8 cellular contexts compared by ENCODE assay signal in the genomic region with DNA sequence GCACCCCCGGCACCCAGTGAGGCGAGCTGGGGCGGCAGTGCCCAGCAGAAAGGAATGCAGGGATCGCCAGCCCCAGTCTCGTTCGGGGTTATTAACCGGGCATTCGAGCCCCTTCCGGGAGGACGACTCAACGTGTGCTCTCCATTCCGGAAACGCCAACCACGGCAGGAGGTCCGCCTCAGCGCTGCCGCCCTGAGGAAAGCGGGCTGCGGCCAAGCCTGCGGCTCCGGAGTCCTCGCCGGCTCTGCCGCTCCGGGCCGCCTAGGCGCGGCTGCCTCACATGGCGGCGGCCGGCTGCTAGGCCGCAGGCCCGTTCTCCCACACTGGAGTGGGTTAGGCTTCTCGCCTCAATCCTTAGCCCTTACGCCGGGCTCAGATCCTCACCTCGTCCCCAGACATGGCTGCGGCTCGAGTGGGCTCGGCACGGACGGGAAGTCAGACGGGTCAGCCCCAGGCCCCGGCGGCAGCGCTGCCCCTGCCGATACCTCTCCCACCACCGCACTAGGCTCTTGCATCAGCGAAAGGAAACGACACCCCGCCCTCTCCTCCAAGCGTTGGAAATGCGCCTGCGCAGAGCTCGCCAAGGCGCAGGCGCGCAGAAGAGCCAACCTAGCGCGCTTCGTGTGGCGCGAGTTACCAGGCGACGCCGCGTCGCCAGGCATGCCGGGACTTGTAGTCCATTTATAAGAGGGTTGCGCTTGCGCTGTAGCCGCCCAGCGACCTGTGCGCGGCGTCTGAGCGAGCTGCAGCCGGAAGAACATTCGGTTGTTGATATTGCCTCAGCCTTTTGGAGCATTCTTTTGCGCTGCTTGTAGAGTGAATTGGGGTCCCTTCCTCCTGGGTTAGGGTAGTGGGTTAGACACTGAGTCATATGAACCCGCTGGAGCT. TPM values are rescaled to one million over a fixed set of nuclear protein-coding genes. Genes with fewer than 3 reads are reported as not detected.
A peak's percentile ranks its signal among the peaks of the same experiment; 100 is the strongest.
DNase-seq lines count a peak whose midpoint lies in the region; ATAC-seq, FAIRE-seq and TF ChIP-seq lines count a peak whose summit lies in the region.

Gene EIF2S2 (minus strand): TSS at position 532 of the 888 bp plus-strand sequence. CDS start 133 bp downstream, at position 399.

- H3K4me3 Mint-ChIP-seq in activated T-cell treated with anti-CD3 and anti-CD28 coated beads, Interleukin-2, amount 50 U/mL, for 72 hours, result peak within 1 kb of the TSS; percentile 93 to 97

- H3K4me3 ChIP-seq in esophagus muscularis mucosa (peak within 1 kb of the TSS; percentile 76 to 94 (median 92)), muscle layer of duodenum (ENCODE audit: low read depth in 1 of 2, low read length in 2 of 2) (peak within 1 kb of the TSS; percentile 79 to 91)

- H3K27me3 ChIP-seq in esophagus muscularis mucosa, result no peaks in the 10 kb centered on the region
- no peaks in the 10 kb centered on the region for H3K27me3 ChIP-seq in muscle layer of duodenum (ENCODE audit: low read depth, low read length)

- peak; percentile 86 for ATAC-seq in GM21786 (IDR thresholded peaks at IDR 0.05; ENCODE audit: unreplicated experiment)
- ATAC-seq in activated T-cell treated with anti-CD3 and anti-CD28 coated beads, Interleukin-2, amount 50 U/mL, for 72 hours (replicated peaks in 1 of 2), result peak; percentile 88

- peak within 1 kb of the TSS; percentile 99 for H3K27ac Mint-ChIP-seq in activated T-cell treated with anti-CD3 and anti-CD28 coated beads, Interleukin-2, amount 50 U/mL, for 72 hours

- intact Hi-C loops in esophagus muscularis mucosa (cut with DNase I), result no loop called here

- TF ChIP-seq CTCF in esophagus muscularis mucosa (IDR thresholded peaks at IDR 0.05), result peak in 1 of 3 experiments; percentile 16

- H3K9me3 ChIP-seq in KOPT-K1 (ENCODE audit: insufficient read depth, low read length, poor library complexity, severe bottlenecking) (no peaks in the 10 kb centered on the region), esophagus muscularis mucosa (no peaks in the 10 kb centered on the region), muscle layer of duodenum (ENCODE audit: control insufficient read depth in 1 of 2, low read length in 2 of 2) (no peaks in the 10 kb centered on the region)

- no peak for TF ChIP-seq EP300 in esophagus muscularis mucosa (IDR thresholded peaks at IDR 0.05)

- peak; percentile 94 for TF ChIP-seq POLR2A in esophagus muscularis mucosa (IDR thresholded peaks at IDR 0.05; ENCODE audit: low read depth)

- H3K27me3 Mint-ChIP-seq in activated T-cell treated with anti-CD3 and anti-CD28 coated beads, Interleukin-2, amount 50 U/mL, for 72 hours (ENCODE audit: low read depth), result no peaks in the 10 kb centered on the region

- H3K36me3 ChIP-seq in KOPT-K1 (ENCODE audit: insufficient read depth, low read length) (peaks cover 36% of the 10 kb centered on the region), esophagus muscularis mucosa (peaks cover 0 to 10% (median 7%) of the 10 kb centered on the region in 4 donors), muscle layer of duodenum (ENCODE audit: control insufficient read depth in 1 of 2, insufficient read depth in 2 of 2, low read length in 2 of 2) (peaks cover 8 to 14% of the 10 kb centered on the region in 2 donors)

- H3K9me3 Mint-ChIP-seq in activated T-cell treated with anti-CD3 and anti-CD28 coated beads, Interleukin-2, amount 50 U/mL, for 72 hours, result no peaks in the 10 kb centered on the region

- peaks cover 28 to 51% (median 50%) of the 10 kb centered on the region in 4 donors for H3K4me1 ChIP-seq in esophagus muscularis mucosa
- H3K4me1 ChIP-seq in muscle layer of duodenum (ENCODE audit: control insufficient read depth in 1 of 2, insufficient read depth in 2 of 2, low read length in 2 of 2), result peaks cover 9 to 31% of the 10 kb centered on the region in 2 donors

- H3K36me3 Mint-ChIP-seq in activated T-cell treated with anti-CD3 and anti-CD28 coated beads, Interleukin-2, amount 50 U/mL, for 72 hours (ENCODE audit: insufficient read depth in 2 of 2), result peaks cover 18 to 33% of the 10 kb centered on the region in 2 donors

- DNase-seq in DMS79 (lab: John Stamatoyannopoulos, UW) (peak; percentile 90), RCC 7860 (ENCODE audit: low spot score) (peak; percentile 97), esophagus muscularis mucosa (ENCODE audit: extremely low spot score) (peak; percentile 99)
- peak; percentile 95 for DNase-seq in activated T-cell treated with anti-CD3 and anti-CD28 coated beads, Interleukin-2, amount 50 U/mL, for 72 hours
- peak; percentile 90 to 93 for DNase-seq in stimulated activated CD8-positive, alpha-beta memory T cell treated with anti-CD3 and anti-CD28 coated beads, Interleukin-7, amount 100 ng/mL, for 4 hours (ENCODE audit: low read depth in 2 of 2)

- WGBS in esophagus muscularis mucosa, result under 1% methylated on average over 58 of the region's 81 CpGs

- peak within 1 kb of the TSS; percentile 94 for H3K27ac ChIP-seq in KOPT-K1 (ENCODE audit: low read depth, low read length, poor library complexity, severe bottlenecking)
- H3K27ac ChIP-seq in esophagus muscularis mucosa (replicated peaks in 1 of 4), result peak within 1 kb of the TSS; percentile 94 to 99 (median 96)
- H3K27ac ChIP-seq in muscle layer of duodenum (ENCODE audit: low read length), result peak within 1 kb of the TSS; percentile 98

- peak; percentile 86 for FAIRE-seq in RCC 7860 (lab: Jason Lieb, UNC)

- peaks cover 45% of the 10 kb centered on the region for H3K4me1 Mint-ChIP-seq in activated T-cell treated with anti-CD3 and anti-CD28 coated beads, Interleukin-2, amount 50 U/mL, for 72 hours (ENCODE audit: low read depth)

RNA-seq across cellular contexts. Expression of gene EIF2S2, which starts in this region (rescaled TPM):
- 100 to 1,000 TPM; 158 to 165 TPM for total RNA-seq in activated T-cell treated with anti-CD3 and anti-CD28 coated beads, Interleukin-2, amount 50 U/mL, for 72 hours
- 10 to 100 TPM; 48.6 to 64.2 (median 58.7) TPM for total RNA-seq in esophagus muscularis mucosa

Comparison
In these comparisons a context has a peak if more than half of its experiments do, and no peak if none do; other contexts are left out.
1. Peak in every context shown above with its lines: DNase-seq, ATAC-seq, H3K4me3 ChIP-seq and H3K27ac ChIP-seq.